In genomic region chr13:91155512-91156114, GRCh38 we compare ENCODE assay signal across 19 cellular contexts.
A peak's percentile ranks its signal among the peaks of the same experiment; 100 is the strongest.
DNase-seq lines count a peak whose midpoint lies in the region; TF ChIP-seq lines count a peak whose summit lies in the region.
"Had no signal": no experiment of that assay in that cellular context is flagged by ENCODE, and none has a peak within 500 bp of the region (broad histone marks: within the 10 kb centered on the region; RNA-seq: fewer than 3 reads in every experiment).

No MANE protein-coding gene starts in this region.

- H3K9me3 ChIP-seq in hepatocyte (ENCODE audit: low read depth) (no peaks in the 10 kb centered on the region), neuron (ENCODE audit: low read length) (no peaks in the 10 kb centered on the region)
- H3K9me3 ChIP-seq: psoas muscle had no signal

- peak; percentile 13 for DNase-seq in Calu3
- DNase-seq in NCI-H146 (lab: John Stamatoyannopoulos, UW), result peak; percentile 67
- DNase-seq in hepatocyte (ENCODE audit: low spot score), result peak; percentile 65
- no peak for DNase-seq in DMS79 (lab: John Stamatoyannopoulos, UW)
- no peak for DNase-seq in NCI-H1048 (lab: John Stamatoyannopoulos, UW)
- no peak for DNase-seq in effector CD4-positive, alpha-beta T cell
- no peak for DNase-seq in SHP77 treated with DMSO at 0.1 percent for 48 hours (lab: John Stamatoyannopoulos, UW)
- DNase-seq: activated CD4-positive, alpha-beta T cell treated with anti-CD3 and anti-CD28 coated beads, Interleukin-2, amount 50 U/mL, for 4 hours; activated naive CD8-positive, alpha-beta T cell treated with anti-CD3 and anti-CD28 coated beads, Interleukin-2, amount 10 ng/mL, durations not matched to agents 7 days and 5 days; activated T-cell treated with anti-CD3 and anti-CD28 coated beads, Interleukin-2, amount 50 U/mL, for 48 hours; CD8-positive, alpha-beta T cell; EL; GM23248; NCI-H187; NCI-H510A treated with DMSO at 0.1 percent for 48 hours; psoas muscle; stimulated activated CD4-positive, alpha-beta T cell treated with anti-CD3 and anti-CD28 coated beads, Interleukin-15, amount 100 ng/mL, for 24 hours; stimulated activated naive CD8-positive, alpha-beta T cell treated with anti-CD3 and anti-CD28 coated beads, Interleukin-15, Interleukin-2, amounts not matched to agents 100 U/mL and 50 U/mL, for 24 hours had no signal

- TF ChIP-seq CTCF in Calu3 (IDR thresholded peaks at IDR 0.05; ENCODE audit: unreplicated experiment) (no peak), hepatocyte (IDR thresholded peaks at IDR 0.05; ENCODE audit: poor library complexity) (no peak)

- H3K36me3 Mint-ChIP-seq in Calu3 (ENCODE audit: insufficient read depth, unreplicated experiment), result no peaks in the 10 kb centered on the region
- H3K36me3 Mint-ChIP-seq: activated naive CD8-positive, alpha-beta T cell treated with anti-CD3 and anti-CD28 coated beads, Interleukin-2, amount 10 ng/mL, durations not matched to agents 7 days and 5 days; CD8-positive, alpha-beta T cell had no signal

- H3K9me3 Mint-ChIP-seq in Calu3 (ENCODE audit: low read depth, unreplicated experiment), result no peaks in the 10 kb centered on the region
- H3K9me3 Mint-ChIP-seq: activated naive CD8-positive, alpha-beta T cell treated with anti-CD3 and anti-CD28 coated beads, Interleukin-2, amount 10 ng/mL, durations not matched to agents 7 days and 5 days; CD8-positive, alpha-beta T cell had no signal

- WGBS in hepatocyte (ENCODE audit: low lambda C conversion rate, missing lambda C conversion rate), result 32% methylated on average over 5 of the region's 5 CpGs

- no TSS peak for BruUV-seq in Calu3 (replicated peaks; lab: Mats Ljungman, UMichigan)

- H3K9me2 ChIP-seq in hepatocyte (replicated peaks; ENCODE audit: insufficient read depth), result no peaks in the 10 kb centered on the region

- H3K27me3 ChIP-seq in hepatocyte, result no peaks in the 10 kb centered on the region
- H3K27me3 ChIP-seq in neuron (ENCODE audit: insufficient read depth, low read length), result no peaks in the 10 kb centered on the region

- H3K4me1 Mint-ChIP-seq in Calu3 (ENCODE audit: low read depth, unreplicated experiment), result peaks cover 9% of the 10 kb centered on the region
- H3K4me1 Mint-ChIP-seq: activated naive CD8-positive, alpha-beta T cell treated with anti-CD3 and anti-CD28 coated beads, Interleukin-2, amount 10 ng/mL, durations not matched to agents 7 days and 5 days had no signal

- H3K79me2 ChIP-seq in hepatocyte, result no peaks in the 10 kb centered on the region

- H3K4me2 ChIP-seq in hepatocyte, result peak overlapping the region; percentile 61

- H4K20me1 ChIP-seq in hepatocyte (ENCODE audit: insufficient read depth, poor library complexity, severe bottlenecking), result no peaks in the 10 kb centered on the region

- intact Hi-C loops in Calu3 (cut with micrococcal nuclease; ENCODE audit: unreplicated experiment), result loop anchor here (1.0 to 2.0 kb wide), 2 partner anchors 20 to 81 kb away; no protein-coding TSS in a partner anchor

- peaks cover 5% of the 10 kb centered on the region for H3K4me1 ChIP-seq in hepatocyte (ENCODE audit: insufficient read depth)
- H3K4me1 ChIP-seq in neuron (ENCODE audit: insufficient read depth, low read length), result peaks cover 6% of the 10 kb centered on the region
- H3K4me1 ChIP-seq: psoas muscle had no signal

- peak overlapping the region; percentile 50 for H3K4me3 Mint-ChIP-seq in Calu3 (ENCODE audit: low read depth, unreplicated experiment)
- H3K4me3 Mint-ChIP-seq: activated naive CD8-positive, alpha-beta T cell treated with anti-CD3 and anti-CD28 coated beads, Interleukin-2, amount 10 ng/mL, durations not matched to agents 7 days and 5 days; CD8-positive, alpha-beta T cell had no signal

- no peak overlapping the region for H3K4me3 ChIP-seq in hepatocyte
- peak overlapping the region; percentile 8 for H3K4me3 ChIP-seq in neuron (ENCODE audit: low read length)
- H3K4me3 ChIP-seq: GM23248, psoas muscle had no signal

- H2AFZ ChIP-seq in hepatocyte, result no peak overlapping the region
- H2AFZ ChIP-seq in neuron (ENCODE audit: low read depth, low read length), result peak overlapping the region; percentile 48
- H2AFZ ChIP-seq: GM23248 had no signal

- H3K27ac ChIP-seq in hepatocyte, result peak overlapping the region; percentile 81
- H3K27ac ChIP-seq: GM23248, psoas muscle had no signal

- no peaks in the 10 kb centered on the region for H3K27me3 Mint-ChIP-seq in Calu3 (ENCODE audit: unreplicated experiment)

- CTCF ChIA-PET in Calu3 (lab: Charles Lee), result no interaction called here

- H3K27ac Mint-ChIP-seq in Calu3 (ENCODE audit: unreplicated experiment), result peak overlapping the region; percentile 79
- H3K27ac Mint-ChIP-seq: activated naive CD8-positive, alpha-beta T cell treated with anti-CD3 and anti-CD28 coated beads, Interleukin-2, amount 10 ng/mL, durations not matched to agents 7 days and 5 days; CD8-positive, alpha-beta T cell had no signal

- no peaks in the 10 kb centered on the region for H3K36me3 ChIP-seq in hepatocyte (replicated peaks; ENCODE audit: insufficient read depth, low read depth)
- H3K36me3 ChIP-seq in neuron (ENCODE audit: insufficient read depth, low read length), result no peaks in the 10 kb centered on the region

Comparison
In these comparisons a context has a peak if more than half of its experiments do, and no peak if none do; other contexts are left out.
1. DNase-seq: peak in Calu3 (single experiment), NCI-H146 (single experiment) and hepatocyte (single experiment); none in DMS79 (single experiment), NCI-H1048 (single experiment), effector CD4-positive, alpha-beta T cell (single experiment) and SHP77 treated with DMSO at 0.1 percent for 48 hours (single experiment).